ENCODE assay signal across 1 cellular context in the genomic region with DNA sequence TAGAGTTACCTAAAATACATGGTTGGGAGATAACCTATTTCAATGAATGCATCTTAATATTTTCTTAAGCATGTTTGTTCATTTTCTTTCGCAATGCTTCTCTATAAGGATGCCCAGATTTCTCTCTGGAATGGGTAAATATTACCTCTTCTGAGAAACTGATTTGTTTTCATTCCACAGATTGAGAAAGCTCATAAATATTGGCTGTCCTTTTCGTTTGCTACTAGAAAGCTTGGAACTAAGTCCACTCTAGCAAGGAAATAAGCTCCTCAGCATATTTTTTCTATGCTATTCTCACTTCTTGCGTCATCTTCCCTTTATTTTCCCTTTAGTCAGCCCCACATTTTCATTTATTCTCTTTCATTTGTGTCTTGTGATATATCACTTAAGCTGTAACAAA.
A peak's percentile ranks its signal among the peaks of the same experiment; 100 is the strongest.
TF ChIP-seq lines count a peak whose summit lies in the region.

No MANE protein-coding gene starts in this region.

TF ChIP-seq in HepG2, 621 proteins besides CTCF, POLR2A, EP300 and RAD21 (continued from another document):
- TF ChIP-seq ZNF660 (CRISPR knock-in tag; IDR thresholded peaks at IDR 0.05; ENCODE audit: borderline replicate concordance, low read depth) (no peak), JDP2 (CRISPR knock-in tag; IDR thresholded peaks at IDR 0.05; ENCODE audit: borderline replicate concordance) (no peak), ZNF17 (CRISPR knock-in tag; IDR thresholded peaks at IDR 0.05) (no peak), MAFK (conservative IDR thresholded peaks at IDR 0.05 in 1 of 2, IDR thresholded peaks at IDR 0.05 in 1 of 2; ENCODE audit: low read length in 2 of 2) (peak in 1 of 2 experiments; percentile 35; a peak in 1 of 4 replicates), CEBPB (IDR thresholded peaks at IDR 0.05; ENCODE audit: borderline replicate concordance, low read depth, low read length) (peak; percentile 27; the same call in 1 of the 2 replicates), FIP1L1 (IDR thresholded peaks at IDR 0.05; ENCODE audit: borderline replicate concordance, insufficient read depth, low read depth, low read length) (no peak), ZNF33A (CRISPR knock-in tag; IDR thresholded peaks at IDR 0.05; ENCODE audit: borderline replicate concordance) (no peak), ISX (CRISPR knock-in tag; conservative IDR thresholded peaks at IDR 0.05) (no peak), BCL6 (CRISPR knock-in tag; IDR thresholded peaks at IDR 0.05) (peak; percentile 82), ZNF615 (CRISPR knock-in tag; IDR thresholded peaks at IDR 0.05; ENCODE audit: borderline replicate concordance) (no peak), ZNF367 (CRISPR knock-in tag; IDR thresholded peaks at IDR 0.05; ENCODE audit: borderline replicate concordance) (no peak), SMC3 (IDR thresholded peaks at IDR 0.05; ENCODE audit: low read length) (no peak), GFI1 (CRISPR knock-in tag; IDR thresholded peaks at IDR 0.05; ENCODE audit: borderline replicate concordance) (0 out of 2 replicates have a peak, but pooled peaks have one; percentile 34), CEBPG (CRISPR knock-in tag; IDR thresholded peaks at IDR 0.05) (peak; percentile 5; the same call in 1 of the 2 replicates), ZNF792 (CRISPR knock-in tag; IDR thresholded peaks at IDR 0.05) (no peak), FOXJ3 (CRISPR knock-in tag; IDR thresholded peaks at IDR 0.05; ENCODE audit: borderline replicate concordance) (no peak), JUN (CRISPR knock-in tag; IDR thresholded peaks at IDR 0.05) (no peak), FOXP1 (IDR thresholded peaks at IDR 0.05) (no peak), FOXP1 (CRISPR knock-in tag; IDR thresholded peaks at IDR 0.05) (peak; percentile 20; the same call in 1 of the 2 replicates)
- TF ChIP-seq, protein P1, sequence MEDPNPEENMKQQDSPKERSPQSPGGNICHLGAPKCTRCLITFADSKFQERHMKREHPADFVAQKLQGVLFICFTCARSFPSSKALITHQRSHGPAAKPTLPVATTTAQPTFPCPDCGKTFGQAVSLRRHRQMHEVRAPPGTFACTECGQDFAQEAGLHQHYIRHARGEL (CRISPR knock-in tag; IDR thresholded peaks at IDR 0.05), result no peak
- TF ChIP-seq, protein P2, sequence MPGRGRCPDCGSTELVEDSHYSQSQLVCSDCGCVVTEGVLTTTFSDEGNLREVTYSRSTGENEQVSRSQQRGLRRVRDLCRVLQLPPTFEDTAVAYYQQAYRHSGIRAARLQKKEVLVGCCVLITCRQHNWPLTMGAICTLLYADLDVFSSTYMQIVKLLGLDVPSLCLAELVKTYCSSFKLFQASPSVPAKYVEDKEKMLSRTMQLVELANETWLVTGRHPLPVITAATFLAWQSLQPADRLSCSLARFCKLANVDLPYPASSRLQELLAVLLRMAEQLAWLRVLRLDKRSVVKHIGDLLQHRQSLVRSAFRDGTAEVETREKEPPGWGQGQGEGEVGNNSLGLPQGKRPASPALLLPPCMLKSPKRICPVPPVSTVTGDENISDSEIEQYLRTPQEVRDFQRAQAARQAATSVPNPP (CRISPR knock-in tag; IDR thresholded peaks at IDR 0.05), result no peak
